Comparison of ENCODE assay signal across 4 cellular contexts in the genomic region with DNA sequence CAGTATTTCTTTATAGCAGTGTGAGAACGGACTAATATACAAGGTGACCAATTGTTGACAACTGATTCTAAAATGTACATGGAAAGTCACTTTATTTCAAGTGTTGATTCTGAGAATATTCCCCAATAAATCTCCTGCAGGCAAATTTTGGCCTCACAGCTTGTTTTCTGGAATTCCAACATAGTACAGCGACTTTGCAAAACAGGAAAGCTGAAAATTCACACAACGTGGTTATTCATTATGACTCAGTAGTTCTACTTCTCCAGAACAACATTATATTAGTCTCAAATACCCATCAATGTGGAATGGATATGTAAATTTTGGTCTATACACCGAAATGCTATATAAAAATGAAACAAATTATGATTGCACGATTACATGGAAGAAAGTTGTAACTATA. TPM values are rescaled to one million over a fixed set of nuclear protein-coding genes. Genes with fewer than 3 reads are reported as not detected.
"Had no signal": no experiment of that assay in that cellular context is flagged by ENCODE, and none has a peak within 500 bp of the region (broad histone marks: within the 10 kb centered on the region; RNA-seq: fewer than 3 reads in every experiment).

No MANE protein-coding gene starts in this region.

- DNase-seq: GDM1, GF-D8 had no signal

RNA-seq across cellular contexts. Expression of a gene that starts 22.5 kb away (rescaled TPM):
- total RNA-seq: G401, GM12878 had no signal
